Comparison of ENCODE assay signal across 2 cellular contexts in genomic region chr11:57498540-57498939, GRCh38.
TF ChIP-seq lines count a peak whose summit lies in the region.

No MANE protein-coding gene starts in this region.

TF ChIP-seq in GM23338, 12 proteins besides CTCF, POLR2A, EP300 and RAD21:
- no peak for TF ChIP-seq NANOG (IDR thresholded peaks at IDR 0.05; ENCODE audit: borderline replicate concordance)
- no peak for TF ChIP-seq ZNF331 (CRISPR knock-in tag; IDR thresholded peaks at IDR 0.05; ENCODE audit: low read depth)
- no peak for TF ChIP-seq CREB1 (CRISPR knock-in tag; IDR thresholded peaks at IDR 0.05; ENCODE audit: low read depth)
- no peak for TF ChIP-seq EZH2 (IDR thresholded peaks at IDR 0.05; ENCODE audit: low read depth, unreplicated experiment)
- no peak for TF ChIP-seq POLR2AphosphoS5 (IDR thresholded peaks at IDR 0.05; ENCODE audit: low read depth)
- TF ChIP-seq, protein P1, sequence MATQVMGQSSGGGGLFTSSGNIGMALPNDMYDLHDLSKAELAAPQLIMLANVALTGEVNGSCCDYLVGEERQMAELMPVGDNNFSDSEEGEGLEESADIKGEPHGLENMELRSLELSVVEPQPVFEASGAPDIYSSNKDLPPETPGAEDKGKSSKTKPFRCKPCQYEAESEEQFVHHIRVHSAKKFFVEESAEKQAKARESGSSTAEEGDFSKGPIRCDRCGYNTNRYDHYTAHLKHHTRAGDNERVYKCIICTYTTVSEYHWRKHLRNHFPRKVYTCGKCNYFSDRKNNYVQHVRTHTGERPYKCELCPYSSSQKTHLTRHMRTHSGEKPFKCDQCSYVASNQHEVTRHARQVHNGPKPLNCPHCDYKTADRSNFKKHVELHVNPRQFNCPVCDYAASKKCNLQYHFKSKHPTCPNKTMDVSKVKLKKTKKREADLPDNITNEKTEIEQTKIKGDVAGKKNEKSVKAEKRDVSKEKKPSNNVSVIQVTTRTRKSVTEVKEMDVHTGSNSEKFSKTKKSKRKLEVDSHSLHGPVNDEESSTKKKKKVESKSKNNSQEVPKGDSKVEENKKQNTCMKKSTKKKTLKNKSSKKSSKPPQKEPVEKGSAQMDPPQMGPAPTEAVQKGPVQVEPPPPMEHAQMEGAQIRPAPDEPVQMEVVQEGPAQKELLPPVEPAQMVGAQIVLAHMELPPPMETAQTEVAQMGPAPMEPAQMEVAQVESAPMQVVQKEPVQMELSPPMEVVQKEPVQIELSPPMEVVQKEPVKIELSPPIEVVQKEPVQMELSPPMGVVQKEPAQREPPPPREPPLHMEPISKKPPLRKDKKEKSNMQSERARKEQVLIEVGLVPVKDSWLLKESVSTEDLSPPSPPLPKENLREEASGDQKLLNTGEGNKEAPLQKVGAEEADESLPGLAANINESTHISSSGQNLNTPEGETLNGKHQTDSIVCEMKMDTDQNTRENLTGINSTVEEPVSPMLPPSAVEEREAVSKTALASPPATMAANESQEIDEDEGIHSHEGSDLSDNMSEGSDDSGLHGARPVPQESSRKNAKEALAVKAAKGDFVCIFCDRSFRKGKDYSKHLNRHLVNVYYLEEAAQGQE (IDR thresholded peaks at IDR 0.05; ENCODE audit: unreplicated experiment) = no peak

TF ChIP-seq in liver, 16 proteins besides CTCF, POLR2A, EP300 and RAD21:
- TF ChIP-seq EGR1 (IDR thresholded peaks at IDR 0.05; ENCODE audit: low read depth in 2 of 2) = no peak
- peak; percentile 55 for TF ChIP-seq SP1 (IDR thresholded peaks at IDR 0.05)
- TF ChIP-seq, protein P2, sequence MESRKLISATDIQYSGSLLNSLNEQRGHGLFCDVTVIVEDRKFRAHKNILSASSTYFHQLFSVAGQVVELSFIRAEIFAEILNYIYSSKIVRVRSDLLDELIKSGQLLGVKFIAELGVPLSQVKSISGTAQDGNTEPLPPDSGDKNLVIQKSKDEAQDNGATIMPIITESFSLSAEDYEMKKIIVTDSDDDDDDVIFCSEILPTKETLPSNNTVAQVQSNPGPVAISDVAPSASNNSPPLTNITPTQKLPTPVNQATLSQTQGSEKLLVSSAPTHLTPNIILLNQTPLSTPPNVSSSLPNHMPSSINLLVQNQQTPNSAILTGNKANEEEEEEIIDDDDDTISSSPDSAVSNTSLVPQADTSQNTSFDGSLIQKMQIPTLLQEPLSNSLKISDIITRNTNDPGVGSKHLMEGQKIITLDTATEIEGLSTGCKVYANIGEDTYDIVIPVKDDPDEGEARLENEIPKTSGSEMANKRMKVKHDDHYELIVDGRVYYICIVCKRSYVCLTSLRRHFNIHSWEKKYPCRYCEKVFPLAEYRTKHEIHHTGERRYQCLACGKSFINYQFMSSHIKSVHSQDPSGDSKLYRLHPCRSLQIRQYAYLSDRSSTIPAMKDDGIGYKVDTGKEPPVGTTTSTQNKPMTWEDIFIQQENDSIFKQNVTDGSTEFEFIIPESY (IDR thresholded peaks at IDR 0.05) = no peak
- TF ChIP-seq, protein P3, sequence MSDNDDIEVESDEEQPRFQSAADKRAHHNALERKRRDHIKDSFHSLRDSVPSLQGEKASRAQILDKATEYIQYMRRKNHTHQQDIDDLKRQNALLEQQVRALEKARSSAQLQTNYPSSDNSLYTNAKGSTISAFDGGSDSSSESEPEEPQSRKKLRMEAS (IDR thresholded peaks at IDR 0.05) = no peak
- TF ChIP-seq ATF3 (IDR thresholded peaks at IDR 0.05) = no peak
- TF ChIP-seq, protein P1 (IDR thresholded peaks at IDR 0.05) = no peak
- peak in 1 of 2 donors; percentile 54 for TF ChIP-seq HNF4A (conservative IDR thresholded peaks at IDR 0.05)
- TF ChIP-seq RXRA (IDR thresholded peaks at IDR 0.05) = peak; percentile 37 to 71
- TF ChIP-seq NR2F2 (IDR thresholded peaks at IDR 0.05) = no peak
- peak; percentile 23 for TF ChIP-seq FOXA1 (IDR thresholded peaks at IDR 0.05)
- no peak for TF ChIP-seq HNF4G (IDR thresholded peaks at IDR 0.05)
- peak; percentile 41 for TF ChIP-seq TAF1 (conservative IDR thresholded peaks at IDR 0.05)
